ENCODE assay signal across 13 cellular contexts in genomic region chr15:67103432-67103831, GRCh38. TPM values are rescaled to one million over a fixed set of nuclear protein-coding genes. Genes with fewer than 3 reads are reported as not detected.
DNase-seq lines count a peak whose midpoint lies in the region; ATAC-seq, FAIRE-seq and TF ChIP-seq lines count a peak whose summit lies in the region.
"Had no signal": no experiment of that assay in that cellular context is flagged by ENCODE, and none has a peak within 500 bp of the region (broad histone marks: within the 10 kb centered on the region; RNA-seq: fewer than 3 reads in every experiment).

No MANE protein-coding gene starts in this region.

- no peak overlapping the region for H3K4ac ChIP-seq in trophoblast cell (ENCODE audit: low read depth, low read length)

- CTCF ChIA-PET in HEK293 (lab: Yijun Ruan, JAX) = interaction anchor here (0.7 to 1.0 kb wide), 3 partner anchors 9 to 192 kb away, joined by 3 to 4 read pairs (median 3); no protein-coding TSS in a partner anchor
- CTCF ChIA-PET in GM12878 (lab: Yijun Ruan, JAX) = interaction anchor here (0.8 to 3.4 kb wide), 6 partner anchors 8 to 157 kb away, joined by 3 to 71 read pairs (median 6); no protein-coding TSS in a partner anchor

- no peaks in the 10 kb centered on the region for H3K9me3 ChIP-seq in HEK293 (ENCODE audit: control insufficient read depth, insufficient read depth, low read depth, low read length)
- H3K9me3 ChIP-seq in GM12878 (replicated peaks; ENCODE audit: control insufficient read depth, insufficient read depth, low read length) = no peaks in the 10 kb centered on the region
- no peaks in the 10 kb centered on the region for H3K9me3 ChIP-seq in trophoblast cell (ENCODE audit: insufficient read depth, low read depth, low read length)

- H3K9me3 Mint-ChIP-seq in CD14-positive monocyte = no peaks in the 10 kb centered on the region
- H3K9me3 Mint-ChIP-seq: H9; stimulated activated naive B cell treated with anti-CD40 and anti-IgM and Interleukin-4, amounts not matched to agents 10 μg/mL and 1 μg/mL and 100 μg/mL, for 72 hours had no signal

- in situ Hi-C loops in GM12878 (cut with MboI) = no loop called here

- DNase-seq in CD14-positive monocyte (ENCODE audit: low spot score) (no peak), GM12878 (ENCODE audit: low read depth, low spot score) (no peak), trophoblast cell (no peak), HK-2 (ENCODE audit: unreplicated experiment) (no peak), foreskin melanocyte (no peak)
- DNase-seq in stimulated activated CD4-positive, alpha-beta T cell treated with anti-CD3 and anti-CD28 coated beads, Interleukin-2, amount 100 ng/mL, for 24 hours = no peak
- DNase-seq: activated CD8-positive, alpha-beta memory T cell treated with anti-CD3 and anti-CD28 coated beads for 24 hours; H9; stimulated activated naive B cell treated with anti-CD40 and anti-IgM and Interleukin-4, amounts not matched to agents 10 μg/mL and 1 μg/mL and 100 μg/mL, for 72 hours had no signal

- H3K4me1 ChIP-seq in HEK293 (ENCODE audit: control insufficient read depth, insufficient read depth, low read length) (peaks cover 17% of the 10 kb centered on the region), GM12878 (ENCODE audit: control insufficient read depth, insufficient read depth, low read length) (peaks cover 75% of the 10 kb centered on the region), trophoblast cell (ENCODE audit: control insufficient read depth in 1 of 2, insufficient read depth in 2 of 2, low read length in 2 of 2) (peaks cover 29 to 55% of the 10 kb centered on the region in 2 experiments)

- H3K4me3 Mint-ChIP-seq in CD14-positive monocyte = peak overlapping the region; percentile 43 to 46
- H3K4me3 Mint-ChIP-seq: H9; stimulated activated naive B cell treated with anti-CD40 and anti-IgM and Interleukin-4, amounts not matched to agents 10 μg/mL and 1 μg/mL and 100 μg/mL, for 72 hours had no signal

- H3K27ac Mint-ChIP-seq in CD14-positive monocyte = peak overlapping the region in 5 of 7 donors; percentile 36 to 83 (median 51)
- H3K27ac Mint-ChIP-seq: stimulated activated naive B cell treated with anti-CD40 and anti-IgM and Interleukin-4, amounts not matched to agents 10 μg/mL and 1 μg/mL and 100 μg/mL, for 72 hours had no signal

- TF ChIP-seq CTCF in CD14-positive monocyte (IDR thresholded peaks at IDR 0.05) (no peak), HEK293 (tag by site-specific recombination; IDR thresholded peaks at IDR 0.05) (no peak), GM12878 (IDR thresholded peaks at IDR 0.05 in 2 of 3, conservative IDR thresholded peaks at IDR 0.05 in 1 of 3; ENCODE audit: control insufficient read depth in 2 of 3, extremely low read depth in 1 of 3, insufficient read depth in 1 of 3, low read depth in 3 of 3, low read length in 3 of 3) (no peak)

- peak overlapping the region; percentile 16 for H3K14ac ChIP-seq in trophoblast cell (ENCODE audit: low read length)

- intact Hi-C loops in CD14-positive monocyte (cut with micrococcal nuclease) = loop anchor here in 1 of 2 donors (5.0 kb wide), 1 partner anchor 36 kb away; the partner anchor contains the start of gene SMAD3
- intact Hi-C loops in GM12878 (cut with micrococcal nuclease; ENCODE audit: unreplicated experiment) = loop anchor here (5.0 kb wide), 1 partner anchor 139 kb away; no protein-coding TSS in a partner anchor

- BruUV-seq in GM12878 (replicated peaks; lab: Mats Ljungman, UMichigan) = no TSS peak

- no peak overlapping the region for H2BK12ac ChIP-seq in trophoblast cell (ENCODE audit: low read length)

- H3K18ac ChIP-seq in trophoblast cell (ENCODE audit: low read length) = peak overlapping the region; percentile 7

- H3K27ac ChIP-seq in HEK293 (ENCODE audit: extremely low read depth, low read depth, low read length) (no peak overlapping the region), GM12878 (ENCODE audit: control insufficient read depth, insufficient read depth) (peak overlapping the region; percentile 98), trophoblast cell (ENCODE audit: low read depth, low read length) (no peak overlapping the region)

- POLR2A ChIA-PET in HEK293 (lab: Yijun Ruan, JAX) = no interaction called here
- POLR2A ChIA-PET in GM12878 (lab: Charles Lee) = interaction anchor here (1.0 to 5.6 kb wide), 6 partner anchors 11 to 37 kb away, joined by 5 to 79 read pairs (median 10); no protein-coding TSS in a partner anchor

- no peak overlapping the region for H3K4me2 ChIP-seq in GM12878 (ENCODE audit: control insufficient read depth, insufficient read depth)
- H3K4me2 ChIP-seq in trophoblast cell (ENCODE audit: low read length) = no peak overlapping the region

- FAIRE-seq in GM12878 (lab: Jason Lieb, UNC) = no peak
- FAIRE-seq: HepG2 had no signal

- H4K20me1 ChIP-seq in GM12878 (ENCODE audit: control insufficient read depth, insufficient read depth) = no peaks in the 10 kb centered on the region; the same call in 1 of the 2 replicates

- SMC1A ChIA-PET in GM12878 (lab: Charles Lee; ENCODE audit: uncharacterized antibody, unreplicated experiment) = interaction anchor here (1.0 to 6.2 kb wide), 13 partner anchors 7 to 330 kb away, joined by 3 to 247 read pairs (median 12); partner anchors contain the start of gene SMAD3

- H4K8ac ChIP-seq in trophoblast cell (ENCODE audit: low read depth, low read length) = no peak overlapping the region

- H3K27me3 Mint-ChIP-seq in CD14-positive monocyte (ENCODE audit: low read depth in 3 of 3) = peaks cover 2 to 3% (median 3%) of the 10 kb centered on the region in 3 donors
- H3K27me3 Mint-ChIP-seq: stimulated activated naive B cell treated with anti-CD40 and anti-IgM and Interleukin-4, amounts not matched to agents 10 μg/mL and 1 μg/mL and 100 μg/mL, for 72 hours had no signal

- ATAC-seq in GM12878 (no peak), GM18517 (IDR thresholded peaks at IDR 0.05; ENCODE audit: unreplicated experiment) (no peak)
- ATAC-seq: HepG2; left lobe of liver; stimulated activated naive B cell treated with anti-CD40 and anti-IgM and Interleukin-4, amounts not matched to agents 10 μg/mL and 1 μg/mL and 100 μg/mL, for 72 hours had no signal

- H2BK120ac ChIP-seq in trophoblast cell (ENCODE audit: insufficient read depth, low read length, poor library complexity) = no peak overlapping the region

- H3K27me3 ChIP-seq in GM12878 (replicated peaks in 1 of 2; ENCODE audit: control insufficient read depth in 2 of 2, insufficient read depth in 2 of 2, low read length in 1 of 2) (no peaks in the 10 kb centered on the region), trophoblast cell (ENCODE audit: insufficient read depth, low read length) (no peaks in the 10 kb centered on the region)

- peaks cover 32 to 50% of the 10 kb centered on the region in 2 donors for H3K36me3 Mint-ChIP-seq in CD14-positive monocyte

- H3K9ac ChIP-seq in GM12878 (ENCODE audit: control insufficient read depth, insufficient read depth, low read length) (no peak overlapping the region), trophoblast cell (ENCODE audit: low read length) (no peak overlapping the region)

- TF ChIP-seq POLR2A in GM12878 (IDR thresholded peaks at IDR 0.05; ENCODE audit: low read depth, low read length) = peak; percentile 39; the same call in 1 of the 2 replicates

- H4K91ac ChIP-seq in trophoblast cell (ENCODE audit: low read depth, low read length) = no peak overlapping the region

- H3K36me3 ChIP-seq in HEK293 (ENCODE audit: control insufficient read depth in 2 of 2, insufficient read depth in 1 of 2, low read length in 2 of 2) (no peaks in the 10 kb centered on the region), GM12878 (ENCODE audit: control insufficient read depth in 2 of 2, insufficient read depth in 2 of 2, low read length in 1 of 2) (peaks cover 9 to 13% of the 10 kb centered on the region in 2 experiments; a peak in 3 of 4 replicates), trophoblast cell (ENCODE audit: control insufficient read depth in 1 of 2, insufficient read depth in 2 of 2, low read length in 2 of 2) (peaks cover 2 to 3% of the 10 kb centered on the region in 2 experiments)

- H3K79me2 ChIP-seq in GM12878 (ENCODE audit: control insufficient read depth, insufficient read depth, low read length) = peaks cover 74% of the 10 kb centered on the region
- H3K79me2 ChIP-seq in trophoblast cell (ENCODE audit: control insufficient read depth, insufficient read depth, low read length, poor library complexity) = no peaks in the 10 kb centered on the region

- over 99% methylated on average over 6 of the region's 6 CpGs for WGBS in GM12878 (ENCODE audit: insufficient coverage, insufficient replicate concordance, low lambda C conversion rate, missing lambda C conversion rate)
- WGBS in trophoblast cell (ENCODE audit: extremely low coverage, insufficient coverage, insufficient read length) = no CpG with 5 or more reads among the region's 6 CpGs

- H2BK5ac ChIP-seq in trophoblast cell (ENCODE audit: low read depth, low read length, poor library complexity) = no peak overlapping the region

- H3K4me1 Mint-ChIP-seq in CD14-positive monocyte = peaks cover 15% of the 10 kb centered on the region

- peak overlapping the region; percentile 9 for H2AK5ac ChIP-seq in trophoblast cell (ENCODE audit: low read length)

- H3K4me3 ChIP-seq in HEK293 (ENCODE audit: low read depth, low read length) = no peak overlapping the region
- H3K4me3 ChIP-seq in GM12878 = no peak overlapping the region
- no peak overlapping the region for H3K4me3 ChIP-seq in trophoblast cell (ENCODE audit: low read depth, low read length)

- no peak overlapping the region for H4K12ac ChIP-seq in trophoblast cell (ENCODE audit: low read depth, low read length)

- no peak for TF ChIP-seq RAD21 in GM12878 (IDR thresholded peaks at IDR 0.05; ENCODE audit: insufficient read depth, low read depth, low read length)

- RAD21 ChIA-PET in GM12878 (lab: Charles Lee; ENCODE audit: unreplicated experiment) = interaction anchor here (0.9 to 4.1 kb wide), 9 partner anchors 12 to 158 kb away, joined by 3 to 194 read pairs (median 5); no protein-coding TSS in a partner anchor

- H3K79me1 ChIP-seq in trophoblast cell (ENCODE audit: low read length) = peaks cover 19% of the 10 kb centered on the region

- no peak overlapping the region for H3K23ac ChIP-seq in trophoblast cell (ENCODE audit: low read length)

- H2AFZ ChIP-seq in GM12878 (ENCODE audit: control insufficient read depth, low read depth, low read length) = no peak overlapping the region
- no peak overlapping the region for H2AFZ ChIP-seq in trophoblast cell (ENCODE audit: insufficient read depth, low read length, poor library complexity)

- no peak for TF ChIP-seq EP300 in GM12878 (IDR thresholded peaks at IDR 0.05; ENCODE audit: borderline replicate concordance in 1 of 2, control insufficient read depth in 1 of 2, low read depth in 2 of 2, low read length in 2 of 2)

RNA-seq across cellular contexts. Expression of gene SMAD3, which starts 38.0 kb away (rescaled TPM):
- 1 to 10 TPM; 4.4 to 5.4 TPM for polyA plus RNA-seq in CD14-positive monocyte
- 119 and 128 TPM in 2 replicates for total RNA-seq in GM12878 (2013; cell fraction: nucleolus; rRNA removed)
- 12.2 and 15.6 TPM in 2 replicates for total RNA-seq in GM12878 (2014; rRNA removed)
- 11.7 and 13.3 TPM in 2 replicates for total RNA-seq in GM12878 (2014; rRNA removed; fragmentation: Illumina TruSeq; extraction: Trizol)
- 39.9 and 40.0 TPM in 2 replicates for total RNA-seq in GM12878 (2021)
- 17.0 TPM for polyA plus RNA-seq in GM12878 (2011; ENCODE audit: low read depth)
- 15.0 and 28.2 TPM in 2 replicates for polyA plus RNA-seq in GM12878 (2011; rRNA removed)
- polyA plus RNA-seq in GM12878 (2011; cell fraction: cytosol; rRNA removed) = 21.5 and 22.5 TPM in 2 replicates
- polyA plus RNA-seq in GM12878 (2011; cell fraction: nucleus; rRNA removed) = 85.6 and 92.9 TPM in 2 replicates
- polyA plus RNA-seq in GM12878 (2012) = 41.6 and 42.7 TPM in 2 replicates
- 31.9 and 43.2 TPM in 2 replicates for polyA plus RNA-seq in GM12878 (2014; fragmentation: Illumina TruSeq; extraction: Trizol)
- polyA plus RNA-seq in GM12878 (2014; fragmentation: Nextera tagmentation; extraction: Ambion mirVana) = 1 to 10 TPM; 5.6 to 6.6 TPM
- polyA plus RNA-seq in GM12878 (2014; rRNA removed) = 22.4 and 27.7 TPM in 2 replicates
- 10 to 100 TPM in 1 of 2 experiments, 1 to 10 TPM in 1; 8.0 to 18.7 TPM for polyA plus RNA-seq in GM12878 (2016; fragmentation: Nextera tagmentation; extraction: Ambion mirVana)
- polyA minus RNA-seq in GM12878 (2011; rRNA and poly(A)+ RNA removed) = 23.3 and 26.4 TPM in 2 replicates
- 11.1 and 14.3 TPM in 2 replicates for polyA minus RNA-seq in GM12878 (2011; cell fraction: cytosol; rRNA and poly(A)+ RNA removed)
- 17.3 and 26.6 TPM in 2 replicates for polyA minus RNA-seq in GM12878 (2011; cell fraction: nucleus; rRNA and poly(A)+ RNA removed)
- 49.5 and 54.4 TPM in 2 replicates for polyA plus RNA-seq in trophoblast cell (2013)
